Comparison of ENCODE assay signal across 8 cellular contexts in the genomic region with DNA sequence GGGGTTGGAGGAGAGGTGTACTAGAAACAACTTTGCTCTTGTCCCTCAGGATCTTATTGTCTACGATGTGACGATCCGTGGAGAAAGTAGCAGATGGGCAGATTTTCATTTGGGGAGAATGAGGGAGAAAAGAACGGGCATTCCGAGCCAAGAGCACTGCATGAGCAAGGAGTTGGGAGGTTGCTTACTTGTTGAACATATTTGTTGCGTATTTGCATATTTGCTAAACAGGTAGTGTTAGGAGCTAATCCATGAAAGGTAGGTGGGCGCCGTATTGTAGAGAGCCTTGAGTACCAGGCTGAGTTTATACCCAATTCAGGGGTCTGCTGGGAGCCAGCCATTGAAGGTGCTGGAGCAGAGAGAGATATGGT. TPM values are rescaled to one million over a fixed set of nuclear protein-coding genes. Genes with fewer than 3 reads are reported as not detected.
A peak's percentile ranks its signal among the peaks of the same experiment; 100 is the strongest.
DNase-seq lines count a peak whose midpoint lies in the region; TF ChIP-seq lines count a peak whose summit lies in the region.

No MANE protein-coding gene starts in this region.

- no peak for TF ChIP-seq POLR2A in adrenal gland (IDR thresholded peaks at IDR 0.05)
- no peak for TF ChIP-seq POLR2A in thyroid gland (IDR thresholded peaks at IDR 0.05)

- intact Hi-C loops in adrenal gland (cut with DNase I) = no loop called here
- intact Hi-C loops in thyroid gland (cut with DNase I) = loop anchor here (10.0 kb wide), 1 partner anchor 255 kb away; no protein-coding TSS in a partner anchor

- H3K9me3 Mint-ChIP-seq in activated CD4-positive, alpha-beta T cell treated with anti-CD3 and anti-CD28 coated beads, Interleukin-2, amount 10 ng/mL, durations not matched to agents 7 days and 5 days = no peaks in the 10 kb centered on the region

- POLR2A ChIA-PET in activated CD4-positive, alpha-beta T cell treated with anti-CD3 and anti-CD28 coated beads, Interleukin-2, amount 10 ng/mL, durations not matched to agents 7 days and 5 days (lab: Charles Lee) = interaction anchor here (0.5 to 1.5 kb wide), 4 partner anchors 10 to 449 kb away, joined by 3 to 5 read pairs (median 4); no protein-coding TSS in a partner anchor

- WGBS in adrenal gland, 4 donors = 13 to 28% (median 15%) methylated on average over 8 of the region's 8 CpGs
- 11 to 15% methylated on average over 8 of the region's 8 CpGs for WGBS in thyroid gland, 2 donors

- H3K36me3 ChIP-seq in adrenal gland (replicated peaks in 1 of 2) = peaks cover 0 to 52% of the 10 kb centered on the region in 2 donors
- H3K36me3 ChIP-seq in kidney epithelial cell (ENCODE audit: control insufficient read depth, insufficient read depth, low read length) = peaks cover 2% of the 10 kb centered on the region
- H3K36me3 ChIP-seq in thyroid gland = peaks cover 39 to 44% of the 10 kb centered on the region in 2 donors

- H3K27me3 ChIP-seq in adrenal gland = no peaks in the 10 kb centered on the region
- no peaks in the 10 kb centered on the region for H3K27me3 ChIP-seq in kidney epithelial cell (ENCODE audit: control insufficient read depth, insufficient read depth, low read length)
- no peaks in the 10 kb centered on the region for H3K27me3 ChIP-seq in thyroid gland

- peak overlapping the region; percentile 91 for H3K27ac Mint-ChIP-seq in activated CD4-positive, alpha-beta T cell treated with anti-CD3 and anti-CD28 coated beads, Interleukin-2, amount 10 ng/mL, durations not matched to agents 7 days and 5 days

- peak overlapping the region in 1 of 5 donors; percentile 65 for H3K27ac ChIP-seq in adrenal gland
- H3K27ac ChIP-seq in thyroid gland = no peak overlapping the region

- peak overlapping the region in 3 of 4 donors; percentile 62 to 96 (median 89) for H3K4me3 ChIP-seq in adrenal gland
- H3K4me3 ChIP-seq in kidney epithelial cell (ENCODE audit: low read depth, low read length) = peak overlapping the region; percentile 70
- H3K4me3 ChIP-seq in thyroid gland (replicated peaks in 1 of 3) = peak overlapping the region in 2 of 3 donors; percentile 77 to 85

- H3K27me3 Mint-ChIP-seq in activated CD4-positive, alpha-beta T cell treated with anti-CD3 and anti-CD28 coated beads, Interleukin-2, amount 10 ng/mL, durations not matched to agents 7 days and 5 days = no peaks in the 10 kb centered on the region

- peak overlapping the region; percentile 95 for H3K4me3 Mint-ChIP-seq in activated CD4-positive, alpha-beta T cell treated with anti-CD3 and anti-CD28 coated beads, Interleukin-2, amount 10 ng/mL, durations not matched to agents 7 days and 5 days

- H3K9me3 ChIP-seq in adrenal gland (replicated peaks in 1 of 3) = no peaks in the 10 kb centered on the region
- H3K9me3 ChIP-seq in thyroid gland = no peaks in the 10 kb centered on the region

- H3K4me1 Mint-ChIP-seq in activated CD4-positive, alpha-beta T cell treated with anti-CD3 and anti-CD28 coated beads, Interleukin-2, amount 10 ng/mL, durations not matched to agents 7 days and 5 days = peaks cover 36% of the 10 kb centered on the region

- peaks cover 0 to 12% of the 10 kb centered on the region in 2 donors for H3K4me1 ChIP-seq in adrenal gland (replicated peaks in 1 of 2)
- peaks cover 6 to 15% of the 10 kb centered on the region in 2 donors for H3K4me1 ChIP-seq in thyroid gland

- no peak for TF ChIP-seq CTCF in adrenal gland (IDR thresholded peaks at IDR 0.05)
- no peak for TF ChIP-seq CTCF in kidney epithelial cell (IDR thresholded peaks at IDR 0.05; ENCODE audit: insufficient read depth, low read length, poor library complexity, severe bottlenecking)
- TF ChIP-seq CTCF in thyroid gland (IDR thresholded peaks at IDR 0.05) = no peak

- peaks cover 42% of the 10 kb centered on the region for H3K36me3 Mint-ChIP-seq in activated CD4-positive, alpha-beta T cell treated with anti-CD3 and anti-CD28 coated beads, Interleukin-2, amount 10 ng/mL, durations not matched to agents 7 days and 5 days (ENCODE audit: low read depth)

- CTCF ChIA-PET in activated CD4-positive, alpha-beta T cell treated with anti-CD3 and anti-CD28 coated beads, Interleukin-2, amount 10 ng/mL, durations not matched to agents 7 days and 5 days (lab: Charles Lee) = interaction anchor here (0.7 to 6.6 kb wide), 11 partner anchors 10 to 388 kb away, joined by 3 to 45 read pairs (median 4); a partner anchor contains a TSS

- DNase-seq in activated CD4-positive, alpha-beta T cell treated with anti-CD3 and anti-CD28 coated beads, Interleukin-2, amount 10 ng/mL, durations not matched to agents 7 days and 5 days = no peak
- DNase-seq in activated CD4-positive, alpha-beta T cell treated with anti-CD3 and anti-CD28 coated beads for 1 hour = no peak
- DNase-seq in adrenal gland (no peak), kidney epithelial cell (ENCODE audit: low read depth) (no peak), thyroid gland (no peak), DMS 273 (lab: John Stamatoyannopoulos, UW; ENCODE audit: unreplicated experiment) (no peak), ecto neural progenitor cell (ENCODE audit: low spot score) (no peak), kidney glomerular epithelial cell (lab: John Stamatoyannopoulos, UW) (no peak)

RNA-seq across cellular contexts. Expression of a gene that starts 0.5 kb away (rescaled TPM):
- total RNA-seq in activated CD4-positive, alpha-beta T cell treated with anti-CD3 and anti-CD28 coated beads, Interleukin-2, amount 10 ng/mL, durations not matched to agents 7 days and 5 days = 10 to 100 TPM; 53.4 to 58.6 TPM
- total RNA-seq in adrenal gland (10 to 100 TPM; 16.1 to 54.6 (median 40.7) TPM), kidney epithelial cell (36.2 and 36.4 TPM in 2 replicates), thyroid gland (10 to 100 TPM; 17.7 to 38.9 (median 26.5) TPM)
- polyA plus RNA-seq in adrenal gland = 10 to 100 TPM; 39.2 to 97.9 (median 84.2) TPM

RNA-seq across cellular contexts. Expression of a gene that starts 0.6 kb away (rescaled TPM):
- total RNA-seq in activated CD4-positive, alpha-beta T cell treated with anti-CD3 and anti-CD28 coated beads, Interleukin-2, amount 10 ng/mL, durations not matched to agents 7 days and 5 days = 10 to 100 TPM; 46.8 to 48.6 TPM
- total RNA-seq in adrenal gland = 10 to 100 TPM; 16.6 to 24.6 (median 20.7) TPM
- polyA plus RNA-seq in adrenal gland = 10 to 100 TPM in 1 of 3 donors, 1 to 10 TPM in 2; 8.6 to 21.0 (median 9.5) TPM
- 22.6 and 49.0 TPM in 2 replicates for total RNA-seq in kidney epithelial cell
- 10 to 100 TPM; 15.5 to 33.4 (median 24.0) TPM for total RNA-seq in thyroid gland

RNA-seq across cellular contexts. Expression of a gene that starts 11.8 kb away (rescaled TPM):
- 10 to 100 TPM; 20.6 to 29.8 TPM for total RNA-seq in activated CD4-positive, alpha-beta T cell treated with anti-CD3 and anti-CD28 coated beads, Interleukin-2, amount 10 ng/mL, durations not matched to agents 7 days and 5 days
- 10 to 100 TPM; 19.7 to 37.9 (median 24.1) TPM for total RNA-seq in adrenal gland
- polyA plus RNA-seq in adrenal gland = 10 to 100 TPM; 49.1 to 70.4 (median 58.4) TPM
- total RNA-seq in kidney epithelial cell = 27.3 and 31.6 TPM in 2 replicates
- total RNA-seq in thyroid gland = 10 to 100 TPM; 15.8 to 26.1 (median 19.9) TPM

RNA-seq across cellular contexts. Expression of a gene that starts 11.9 kb away (rescaled TPM):
- total RNA-seq in activated CD4-positive, alpha-beta T cell treated with anti-CD3 and anti-CD28 coated beads, Interleukin-2, amount 10 ng/mL, durations not matched to agents 7 days and 5 days = 10 to 100 TPM; 14.6 to 17.3 TPM
- total RNA-seq in adrenal gland (10 to 100 TPM; 12.4 to 89.0 (median 33.7) TPM), kidney epithelial cell (30.0 and 49.3 TPM in 2 replicates), thyroid gland (10 to 100 TPM; 50.9 to 82.3 (median 64.0) TPM)
- polyA plus RNA-seq in adrenal gland = 100 to 1,000 TPM in 2 of 3 donors, 10 to 100 TPM in 1; 14.6 to 112 (median 109) TPM

RNA-seq across cellular contexts. Expression of a gene that starts 50.7 kb away (rescaled TPM):
- 10 to 100 TPM; 31.6 TPM for total RNA-seq in activated CD4-positive, alpha-beta T cell treated with anti-CD3 and anti-CD28 coated beads, Interleukin-2, amount 10 ng/mL, durations not matched to agents 7 days and 5 days
- total RNA-seq in adrenal gland = 10 to 100 TPM; 10.6 to 51.4 (median 23.5) TPM
- 10 to 100 TPM; 22.5 to 65.4 (median 36.8) TPM for polyA plus RNA-seq in adrenal gland
- total RNA-seq in kidney epithelial cell = 17.3 and 27.5 TPM in 2 replicates
- 10 to 100 TPM in 3 of 4 donors, 1 to 10 TPM in 1; 5.7 to 19.2 (median 12.5) TPM for total RNA-seq in thyroid gland
